In genomic region chr3:181709537-181710279, GRCh38 we compare ENCODE assay signal across 8 cellular contexts. TPM values are rescaled to one million over a fixed set of nuclear protein-coding genes. Genes with fewer than 3 reads are reported as not detected.
DNase-seq lines count a peak whose midpoint lies in the region; ATAC-seq and TF ChIP-seq lines count a peak whose summit lies in the region.

No MANE protein-coding gene starts in this region.

- peak; percentile 85 for TF ChIP-seq CTCF in endothelial cell (IDR thresholded peaks at IDR 0.05; ENCODE audit: unreplicated experiment)
- peak; percentile 78 for TF ChIP-seq CTCF in thoracic aorta (IDR thresholded peaks at IDR 0.05)

- H3K4me3 Mint-ChIP-seq in activated CD8-positive, alpha-beta T cell treated with anti-CD3 and anti-CD28 coated beads, Interleukin-2, amount 10 ng/mL, durations not matched to agents 7 days and 5 days = peak overlapping the region; percentile 42
- peak overlapping the region; percentile 84 for H3K4me3 Mint-ChIP-seq in endothelial cell (ENCODE audit: unreplicated experiment)
- H3K4me3 Mint-ChIP-seq in naive thymus-derived CD4-positive, alpha-beta T cell = peak overlapping the region in 8 of 10 donors; percentile 18 to 72 (median 48)

- no peak overlapping the region for H3K27ac ChIP-seq in naive thymus-derived CD4-positive, alpha-beta T cell (ENCODE audit: low read depth, low read length)
- H3K27ac ChIP-seq in thoracic aorta = peak overlapping the region in 1 of 2 donors; percentile 11

- POLR2A ChIA-PET in activated CD8-positive, alpha-beta T cell treated with anti-CD3 and anti-CD28 coated beads, Interleukin-2, amount 10 ng/mL, durations not matched to agents 7 days and 5 days (lab: Charles Lee) = no interaction called here
- POLR2A ChIA-PET in naive thymus-derived CD4-positive, alpha-beta T cell (lab: Charles Lee) = no interaction called here

- H3K36me3 Mint-ChIP-seq in activated CD8-positive, alpha-beta T cell treated with anti-CD3 and anti-CD28 coated beads, Interleukin-2, amount 10 ng/mL, durations not matched to agents 7 days and 5 days (ENCODE audit: low read depth) = peaks cover 4% of the 10 kb centered on the region
- H3K36me3 Mint-ChIP-seq in endothelial cell (ENCODE audit: low read depth, unreplicated experiment) = no peaks in the 10 kb centered on the region
- H3K36me3 Mint-ChIP-seq in naive thymus-derived CD4-positive, alpha-beta T cell = peaks cover 0 to 11% (median 0%) of the 10 kb centered on the region in 5 donors

- H3K4me3 ChIP-seq in naive thymus-derived CD4-positive, alpha-beta T cell (ENCODE audit: low read length) = no peak overlapping the region
- peak overlapping the region; percentile 47 for H3K4me3 ChIP-seq in thoracic aorta

- no peak overlapping the region for H3K27ac Mint-ChIP-seq in activated CD8-positive, alpha-beta T cell treated with anti-CD3 and anti-CD28 coated beads, Interleukin-2, amount 10 ng/mL, durations not matched to agents 7 days and 5 days
- peak overlapping the region; percentile 57 for H3K27ac Mint-ChIP-seq in endothelial cell (ENCODE audit: unreplicated experiment)
- peak overlapping the region in 1 of 9 donors; percentile 86 for H3K27ac Mint-ChIP-seq in naive thymus-derived CD4-positive, alpha-beta T cell

- no peaks in the 10 kb centered on the region for H3K9me3 ChIP-seq in naive thymus-derived CD4-positive, alpha-beta T cell (ENCODE audit: control insufficient read depth in 2 of 3, low read length in 3 of 3)
- H3K9me3 ChIP-seq in thoracic aorta = no peaks in the 10 kb centered on the region

- peak; percentile 51 for ATAC-seq in HG03135 (IDR thresholded peaks at IDR 0.05; ENCODE audit: unreplicated experiment)
- no peak for ATAC-seq in activated CD8-positive, alpha-beta T cell treated with anti-CD3 and anti-CD28 coated beads, Interleukin-2, amount 10 ng/mL, durations not matched to agents 7 days and 5 days
- no peak for ATAC-seq in naive thymus-derived CD4-positive, alpha-beta T cell
- no peak for ATAC-seq in thoracic aorta (ENCODE audit: insufficient number of reproducible peaks, low FRiP score, low read depth)
- ATAC-seq in GM21381 (IDR thresholded peaks at IDR 0.05; ENCODE audit: unreplicated experiment) = no peak

- no peaks in the 10 kb centered on the region for H3K36me3 ChIP-seq in naive thymus-derived CD4-positive, alpha-beta T cell (ENCODE audit: control insufficient read depth in 2 of 3, insufficient read depth in 3 of 3, low read length in 3 of 3)
- no peaks in the 10 kb centered on the region for H3K36me3 ChIP-seq in thoracic aorta

- H3K4me1 Mint-ChIP-seq in activated CD8-positive, alpha-beta T cell treated with anti-CD3 and anti-CD28 coated beads, Interleukin-2, amount 10 ng/mL, durations not matched to agents 7 days and 5 days (ENCODE audit: low read depth) = peaks cover 8% of the 10 kb centered on the region
- H3K4me1 Mint-ChIP-seq in endothelial cell (ENCODE audit: unreplicated experiment) = peaks cover 28% of the 10 kb centered on the region
- peaks cover 5 to 12% (median 8%) of the 10 kb centered on the region in 7 donors for H3K4me1 Mint-ChIP-seq in naive thymus-derived CD4-positive, alpha-beta T cell

- H3K4me1 ChIP-seq in naive thymus-derived CD4-positive, alpha-beta T cell (ENCODE audit: control insufficient read depth in 2 of 2, insufficient read depth in 2 of 2, low read length in 2 of 2) = peaks cover 0 to 6% of the 10 kb centered on the region in 2 donors
- H3K4me1 ChIP-seq in thoracic aorta (ENCODE audit: control insufficient read depth in 1 of 2, low read depth in 2 of 2) = peaks cover 7 to 29% of the 10 kb centered on the region in 2 donors

- peaks cover 57% of the 10 kb centered on the region for H3K27me3 Mint-ChIP-seq in activated CD8-positive, alpha-beta T cell treated with anti-CD3 and anti-CD28 coated beads, Interleukin-2, amount 10 ng/mL, durations not matched to agents 7 days and 5 days (ENCODE audit: low read depth)
- peaks cover 7% of the 10 kb centered on the region for H3K27me3 Mint-ChIP-seq in endothelial cell (ENCODE audit: unreplicated experiment)
- peaks cover 56 to 70% (median 66%) of the 10 kb centered on the region in 5 donors for H3K27me3 Mint-ChIP-seq in naive thymus-derived CD4-positive, alpha-beta T cell

- intact Hi-C loops in naive thymus-derived CD4-positive, alpha-beta T cell (cut with micrococcal nuclease) = loop anchor here in 1 of 2 donors (1.0 to 2.0 kb wide), 4 partner anchors 18 to 974 kb away; no protein-coding TSS in a partner anchor

- no peaks in the 10 kb centered on the region for H3K9me3 Mint-ChIP-seq in activated CD8-positive, alpha-beta T cell treated with anti-CD3 and anti-CD28 coated beads, Interleukin-2, amount 10 ng/mL, durations not matched to agents 7 days and 5 days (ENCODE audit: insufficient read depth)
- no peaks in the 10 kb centered on the region for H3K9me3 Mint-ChIP-seq in endothelial cell (ENCODE audit: unreplicated experiment)
- H3K9me3 Mint-ChIP-seq in naive thymus-derived CD4-positive, alpha-beta T cell = peaks cover 0 to 37% (median 17%) of the 10 kb centered on the region in 11 donors

- DNase-seq in GDM1 (lab: John Stamatoyannopoulos, UW) (peak; percentile 25), NCI-H446 treated with DMSO at 0.1 percent for 48 hours (lab: John Stamatoyannopoulos, UW) (peak; percentile 22), endothelial cell (ENCODE audit: low spot score) (peak; percentile 85), thoracic aorta (ENCODE audit: low spot score) (no peak)
- DNase-seq in activated CD8-positive, alpha-beta T cell treated with anti-CD3 and anti-CD28 coated beads, Interleukin-2, amount 10 ng/mL, durations not matched to agents 7 days and 5 days = peak; percentile 75
- DNase-seq in naive thymus-derived CD4-positive, alpha-beta T cell = peak in 3 of 9 donors; percentile 26 to 67 (median 35)

- H3K27me3 ChIP-seq in naive thymus-derived CD4-positive, alpha-beta T cell (ENCODE audit: control insufficient read depth in 2 of 2, insufficient read depth in 2 of 2, low read length in 2 of 2) = peaks cover 12 to 46% of the 10 kb centered on the region in 2 donors
- peaks cover 54% of the 10 kb centered on the region for H3K27me3 ChIP-seq in thoracic aorta (replicated peaks; ENCODE audit: insufficient read depth)

- CTCF ChIA-PET in activated CD8-positive, alpha-beta T cell treated with anti-CD3 and anti-CD28 coated beads, Interleukin-2, amount 10 ng/mL, durations not matched to agents 7 days and 5 days (lab: Charles Lee) = interaction anchor here (1.1 to 1.8 kb wide), 3 partner anchors 9 to 975 kb away, joined by 5 to 28 read pairs (median 7); no protein-coding TSS in a partner anchor
- CTCF ChIA-PET in naive thymus-derived CD4-positive, alpha-beta T cell (lab: Charles Lee) = no interaction called here

RNA-seq across cellular contexts. Expression of gene SOX2, which starts 2.0 kb away (rescaled TPM):
- total RNA-seq in activated CD8-positive, alpha-beta T cell treated with anti-CD3 and anti-CD28 coated beads, Interleukin-2, amount 10 ng/mL, durations not matched to agents 7 days and 5 days = not detected
- 1.4 TPM for total RNA-seq in endothelial cell (ENCODE audit: unreplicated experiment)
- total RNA-seq in naive thymus-derived CD4-positive, alpha-beta T cell = not detected
- not detected for polyA plus RNA-seq in naive thymus-derived CD4-positive, alpha-beta T cell
- total RNA-seq in thoracic aorta = under 1 TPM in 1 of 2 donors, not detected in 1; 0.35 TPM
